ENCODE assay signal across 1 cellular context in genomic region chr11:75241036-75241905, GRCh38.
A peak's percentile ranks its signal among the peaks of the same experiment; 100 is the strongest.
TF ChIP-seq lines count a peak whose summit lies in the region.

No MANE protein-coding gene starts in this region.

TF ChIP-seq in HepG2, 621 proteins besides CTCF, POLR2A, EP300 and RAD21 (continued from another document and continues in another):
- TF ChIP-seq, protein P1, sequence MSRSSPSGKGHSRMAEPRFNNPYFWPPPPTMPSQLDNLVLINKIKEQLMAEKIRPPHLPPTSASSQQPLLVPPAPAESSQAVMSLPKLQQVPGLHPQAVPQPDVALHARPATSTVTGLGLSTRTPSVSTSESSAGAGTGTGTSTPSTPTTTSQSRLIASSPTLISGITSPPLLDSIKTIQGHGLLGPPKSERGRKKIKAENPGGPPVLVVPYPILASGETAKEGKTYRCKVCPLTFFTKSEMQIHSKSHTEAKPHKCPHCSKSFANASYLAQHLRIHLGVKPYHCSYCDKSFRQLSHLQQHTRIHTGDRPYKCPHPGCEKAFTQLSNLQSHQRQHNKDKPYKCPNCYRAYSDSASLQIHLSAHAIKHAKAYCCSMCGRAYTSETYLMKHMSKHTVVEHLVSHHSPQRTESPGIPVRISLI (CRISPR knock-in tag; IDR thresholded peaks at IDR 0.05; ENCODE audit: borderline replicate concordance), result no peak
- TF ChIP-seq ZNF562 (CRISPR knock-in tag; IDR thresholded peaks at IDR 0.05; ENCODE audit: borderline replicate concordance) (no peak), ZMYM2 (CRISPR knock-in tag; IDR thresholded peaks at IDR 0.05) (no peak), ZBTB10 (CRISPR knock-in tag; IDR thresholded peaks at IDR 0.05; ENCODE audit: borderline replicate concordance) (no peak), ZBTB34 (CRISPR knock-in tag; IDR thresholded peaks at IDR 0.05) (no peak), MLXIP (CRISPR knock-in tag; IDR thresholded peaks at IDR 0.05; ENCODE audit: borderline replicate concordance) (no peak), HNRNPLL (IDR thresholded peaks at IDR 0.05; ENCODE audit: low read depth, low read length, poor library complexity, severe bottlenecking) (no peak), ZBTB1 (CRISPR knock-in tag; IDR thresholded peaks at IDR 0.05; ENCODE audit: borderline replicate concordance) (no peak), THYN1 (CRISPR knock-in tag; IDR thresholded peaks at IDR 0.05; ENCODE audit: borderline replicate concordance, low read depth) (no peak), YEATS2 (CRISPR knock-in tag; IDR thresholded peaks at IDR 0.05; ENCODE audit: borderline replicate concordance) (no peak), KLF13 (CRISPR knock-in tag; IDR thresholded peaks at IDR 0.05) (no peak), TFE3 (CRISPR knock-in tag; IDR thresholded peaks at IDR 0.05) (no peak), SIN3A (IDR thresholded peaks at IDR 0.05; ENCODE audit: borderline replicate concordance, low read depth, low read length) (no peak), IKZF1 (IDR thresholded peaks at IDR 0.05) (no peak), NCOR1 (IDR thresholded peaks at IDR 0.05; ENCODE audit: borderline replicate concordance, low read length) (no peak), JARID2 (CRISPR knock-in tag; IDR thresholded peaks at IDR 0.05; ENCODE audit: insufficient replicate concordance) (no peak), ZFX (CRISPR knock-in tag; IDR thresholded peaks at IDR 0.05; ENCODE audit: low read depth) (peak; percentile 44; the same call in 1 of the 2 replicates), ZNF678 (CRISPR knock-in tag; IDR thresholded peaks at IDR 0.05) (no peak), CHD2 (IDR thresholded peaks at IDR 0.05; ENCODE audit: low read depth, low read length) (no peak), FOXO1 (CRISPR knock-in tag; IDR thresholded peaks at IDR 0.05) (no peak), ZNF441 (CRISPR knock-in tag; IDR thresholded peaks at IDR 0.05; ENCODE audit: borderline replicate concordance) (peak; percentile 69; the same call in 1 of the 2 replicates), CEBPB (IDR thresholded peaks at IDR 0.05; ENCODE audit: borderline replicate concordance, low read depth, low read length) (no peak), NR2F6 (IDR thresholded peaks at IDR 0.05) (no peak), NR2F6 (CRISPR knock-in tag; IDR thresholded peaks at IDR 0.05) (no peak), PRMT3 (CRISPR knock-in tag; IDR thresholded peaks at IDR 0.05; ENCODE audit: borderline replicate concordance, low read depth) (0 out of 2 replicates have a peak, but pooled peaks have one; percentile 12), TRIM22 (IDR thresholded peaks at IDR 0.05) (no peak), ZNF235 (CRISPR knock-in tag; IDR thresholded peaks at IDR 0.05; ENCODE audit: borderline replicate concordance) (no peak), FOXA3 (CRISPR knock-in tag; IDR thresholded peaks at IDR 0.05) (no peak), MXD3 (CRISPR knock-in tag; IDR thresholded peaks at IDR 0.05) (no peak), RNF219 (CRISPR knock-in tag; IDR thresholded peaks at IDR 0.05) (no peak), NAIF1 (CRISPR knock-in tag; IDR thresholded peaks at IDR 0.05; ENCODE audit: borderline replicate concordance) (no peak)
- TF ChIP-seq, protein P2, sequence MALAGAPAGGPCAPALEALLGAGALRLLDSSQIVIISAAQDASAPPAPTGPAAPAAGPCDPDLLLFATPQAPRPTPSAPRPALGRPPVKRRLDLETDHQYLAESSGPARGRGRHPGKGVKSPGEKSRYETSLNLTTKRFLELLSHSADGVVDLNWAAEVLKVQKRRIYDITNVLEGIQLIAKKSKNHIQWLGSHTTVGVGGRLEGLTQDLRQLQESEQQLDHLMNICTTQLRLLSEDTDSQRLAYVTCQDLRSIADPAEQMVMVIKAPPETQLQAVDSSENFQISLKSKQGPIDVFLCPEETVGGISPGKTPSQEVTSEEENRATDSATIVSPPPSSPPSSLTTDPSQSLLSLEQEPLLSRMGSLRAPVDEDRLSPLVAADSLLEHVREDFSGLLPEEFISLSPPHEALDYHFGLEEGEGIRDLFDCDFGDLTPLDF (CRISPR knock-in tag; IDR thresholded peaks at IDR 0.05), result no peak
- TF ChIP-seq, protein P3, sequence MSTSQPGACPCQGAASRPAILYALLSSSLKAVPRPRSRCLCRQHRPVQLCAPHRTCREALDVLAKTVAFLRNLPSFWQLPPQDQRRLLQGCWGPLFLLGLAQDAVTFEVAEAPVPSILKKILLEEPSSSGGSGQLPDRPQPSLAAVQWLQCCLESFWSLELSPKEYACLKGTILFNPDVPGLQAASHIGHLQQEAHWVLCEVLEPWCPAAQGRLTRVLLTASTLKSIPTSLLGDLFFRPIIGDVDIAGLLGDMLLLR (CRISPR knock-in tag; IDR thresholded peaks at IDR 0.05), result no peak
- TF ChIP-seq, protein P4, sequence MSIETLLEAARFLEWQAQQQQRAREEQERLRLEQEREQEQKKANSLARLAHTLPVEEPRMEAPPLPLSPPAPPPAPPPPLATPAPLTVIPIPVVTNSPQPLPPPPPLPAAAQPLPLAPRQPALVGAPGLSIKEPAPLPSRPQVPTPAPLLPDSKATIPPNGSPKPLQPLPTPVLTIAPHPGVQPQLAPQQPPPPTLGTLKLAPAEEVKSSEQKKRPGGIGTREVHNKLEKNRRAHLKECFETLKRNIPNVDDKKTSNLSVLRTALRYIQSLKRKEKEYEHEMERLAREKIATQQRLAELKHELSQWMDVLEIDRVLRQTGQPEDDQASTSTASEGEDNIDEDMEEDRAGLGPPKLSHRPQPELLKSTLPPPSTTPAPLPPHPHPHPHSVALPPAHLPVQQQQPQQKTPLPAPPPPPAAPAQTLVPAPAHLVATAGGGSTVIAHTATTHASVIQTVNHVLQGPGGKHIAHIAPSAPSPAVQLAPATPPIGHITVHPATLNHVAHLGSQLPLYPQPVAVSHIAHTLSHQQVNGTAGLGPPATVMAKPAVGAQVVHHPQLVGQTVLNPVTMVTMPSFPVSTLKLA (IDR thresholded peaks at IDR 0.05), result no peak
- TF ChIP-seq, protein P5, sequence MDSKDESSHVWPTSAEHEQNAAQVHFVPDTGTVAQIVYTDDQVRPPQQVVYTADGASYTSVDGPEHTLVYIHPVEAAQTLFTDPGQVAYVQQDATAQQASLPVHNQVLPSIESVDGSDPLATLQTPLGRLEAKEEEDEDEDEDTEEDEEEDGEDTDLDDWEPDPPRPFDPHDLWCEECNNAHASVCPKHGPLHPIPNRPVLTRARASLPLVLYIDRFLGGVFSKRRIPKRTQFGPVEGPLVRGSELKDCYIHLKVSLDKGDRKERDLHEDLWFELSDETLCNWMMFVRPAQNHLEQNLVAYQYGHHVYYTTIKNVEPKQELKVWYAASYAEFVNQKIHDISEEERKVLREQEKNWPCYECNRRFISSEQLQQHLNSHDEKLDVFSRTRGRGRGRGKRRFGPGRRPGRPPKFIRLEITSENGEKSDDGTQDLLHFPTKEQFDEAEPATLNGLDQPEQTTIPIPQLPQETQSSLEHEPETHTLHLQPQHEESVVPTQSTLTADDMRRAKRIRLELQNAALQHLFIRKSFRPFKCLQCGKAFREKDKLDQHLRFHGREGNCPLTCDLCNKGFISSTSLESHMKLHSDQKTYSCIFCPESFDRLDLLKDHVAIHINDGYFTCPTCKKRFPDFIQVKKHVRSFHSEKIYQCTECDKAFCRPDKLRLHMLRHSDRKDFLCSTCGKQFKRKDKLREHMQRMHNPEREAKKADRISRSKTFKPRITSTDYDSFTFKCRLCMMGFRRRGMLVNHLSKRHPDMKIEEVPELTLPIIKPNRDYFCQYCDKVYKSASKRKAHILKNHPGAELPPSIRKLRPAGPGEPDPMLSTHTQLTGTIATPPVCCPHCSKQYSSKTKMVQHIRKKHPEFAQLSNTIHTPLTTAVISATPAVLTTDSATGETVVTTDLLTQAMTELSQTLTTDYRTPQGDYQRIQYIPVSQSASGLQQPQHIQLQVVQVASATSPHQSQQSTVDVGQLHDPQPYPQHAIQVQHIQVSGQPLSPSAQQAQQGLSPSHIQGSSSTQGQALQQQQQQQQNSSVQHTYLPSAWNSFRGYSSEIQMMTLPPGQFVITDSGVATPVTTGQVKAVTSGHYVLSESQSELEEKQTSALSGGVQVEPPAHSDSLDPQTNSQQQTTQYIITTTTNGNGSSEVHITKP (CRISPR knock-in tag; IDR thresholded peaks at IDR 0.05; ENCODE audit: low read depth), result no peak
